1 cellular context compared by ENCODE assay signal in genomic region chr19:4792019-4792865, GRCh38.
TF ChIP-seq lines count a peak whose summit lies in the region.

No MANE protein-coding gene starts in this region.

TF ChIP-seq in GM12878, 131 proteins besides CTCF, POLR2A, EP300 and RAD21:
- 0 out of 2 replicates have a peak, but pooled peaks have one; percentile 44 for TF ChIP-seq GATAD2B (conservative IDR thresholded peaks at IDR 0.05; ENCODE audit: low read depth)
- TF ChIP-seq NKRF (conservative IDR thresholded peaks at IDR 0.05), result 0 out of 2 replicates have a peak, but pooled peaks have one; percentile 8
- peak in 1 of 2 experiments; percentile 92; a peak in 2 of 4 replicates for TF ChIP-seq BHLHE40 (IDR thresholded peaks at IDR 0.05; ENCODE audit: borderline replicate concordance in 1 of 2, low read depth in 2 of 2, low read length in 1 of 2)
